In the genomic region with DNA sequence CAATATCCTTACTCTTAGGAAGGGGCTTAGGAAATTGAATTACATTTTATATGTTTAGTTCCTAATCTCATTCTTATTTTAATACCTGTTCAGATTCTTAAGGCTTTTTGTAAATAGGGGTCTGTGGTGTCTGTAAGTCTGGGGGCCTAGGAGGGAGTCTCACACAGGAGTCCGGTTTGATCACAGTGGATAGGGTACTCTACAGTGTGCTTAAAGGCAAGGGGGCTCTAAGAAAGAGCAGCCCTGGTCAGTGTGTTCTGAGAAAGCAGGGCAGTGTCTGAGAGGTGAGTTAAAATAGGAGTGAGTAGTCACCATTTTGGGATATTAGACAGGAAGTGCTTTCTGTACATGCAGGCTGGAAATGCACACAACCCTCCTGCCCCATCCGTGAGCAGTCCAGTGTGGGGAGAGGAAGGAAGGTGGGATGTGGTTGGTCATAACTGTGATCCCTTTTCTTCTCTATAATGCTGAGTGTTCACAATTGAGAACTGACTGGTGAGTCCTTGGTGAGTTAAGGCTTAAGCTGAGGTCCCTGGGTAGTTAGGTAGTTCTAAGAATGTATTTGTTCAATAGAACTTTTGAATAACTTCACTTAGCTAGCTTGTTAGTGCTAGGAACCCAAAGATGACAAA, we compare ENCODE assay signal across 16 cellular contexts. TPM values are rescaled to one million over a fixed set of nuclear protein-coding genes. Genes with fewer than 3 reads are reported as not detected.
DNase-seq lines count a peak whose midpoint lies in the region; ATAC-seq and TF ChIP-seq lines count a peak whose summit lies in the region.
"Had no signal": no experiment of that assay in that cellular context is flagged by ENCODE, and none has a peak within 500 bp of the region (broad histone marks: within the 10 kb centered on the region; RNA-seq: fewer than 3 reads in every experiment).

No MANE protein-coding gene starts in this region.

- intact Hi-C loops in activated CD4-positive, alpha-beta T cell treated with anti-CD3 and anti-CD28 coated beads for 36 hours (cut with DNase I, micrococcal nuclease): loop anchor here in 1 of 2 experiments (5.0 kb wide), 1 partner anchor 333 kb away; no protein-coding TSS in a partner anchor
- intact Hi-C loops in activated CD4-positive, alpha-beta T cell treated with anti-CD3 and anti-CD28 coated beads, Interleukin-2, amount 10 ng/mL, durations not matched to agents 24 days and 14 days (cut with micrococcal nuclease): loop anchor here (10.0 kb wide), 2 partner anchors 121 to 611 kb away; no protein-coding TSS in a partner anchor

- DNase-seq in activated CD4-positive, alpha-beta T cell treated with anti-CD3 and anti-CD28 coated beads for 36 hours: no peak
- DNase-seq in activated CD4-positive, alpha-beta T cell treated with anti-CD3 and anti-CD28 coated beads, Interleukin-2, amount 10 ng/mL, durations not matched to agents 24 days and 14 days: no peak
- DNase-seq in Kasumi-1 (lab: John Stamatoyannopoulos, UW) (peak; percentile 31 to 38), progenitor cell of endocrine pancreas (ENCODE audit: low spot score, unreplicated experiment) (no peak), DMS 273 treated with DMSO at 0.1 percent for 48 hours (lab: John Stamatoyannopoulos, UW) (no peak)
- DNase-seq: activated CD4-positive, CD25-positive, alpha-beta regulatory T cell; activated naive CD4-positive, alpha-beta T cell; activated T-cell treated with anti-CD3 and anti-CD28 coated beads, Interleukin-2, amount 50 U/mL, for 24 hours; naive B cell; stimulated activated CD8-positive, alpha-beta memory T cell treated with anti-CD3 and anti-CD28 coated beads, Interleukin-4, amount 100 ng/mL, for 48 hours; upper lobe of right lung had no signal

- no peaks in the 10 kb centered on the region for H3K9me3 Mint-ChIP-seq in activated CD4-positive, alpha-beta T cell treated with anti-CD3 and anti-CD28 coated beads for 36 hours (ENCODE audit: low read depth)
- H3K9me3 Mint-ChIP-seq in activated CD4-positive, alpha-beta T cell treated with anti-CD3 and anti-CD28 coated beads, Interleukin-2, amount 10 ng/mL, durations not matched to agents 24 days and 14 days: no peaks in the 10 kb centered on the region
- no peaks in the 10 kb centered on the region for H3K9me3 Mint-ChIP-seq in brain
- peaks cover 2% of the 10 kb centered on the region for H3K9me3 Mint-ChIP-seq in progenitor cell of endocrine pancreas (ENCODE audit: low read depth)
- H3K9me3 Mint-ChIP-seq: activated T-cell treated with anti-CD3 and anti-CD28 coated beads, Interleukin-2, amount 50 U/mL, for 24 hours; naive B cell had no signal

- TF ChIP-seq CTCF in brain (conservative IDR thresholded peaks at IDR 0.05) (no peak), progenitor cell of endocrine pancreas (IDR thresholded peaks at IDR 0.05; ENCODE audit: unreplicated experiment) (no peak)

- CTCF ChIA-PET in activated CD4-positive, alpha-beta T cell treated with anti-CD3 and anti-CD28 coated beads for 36 hours (lab: Charles Lee): interaction anchor here (0.7 kb wide), 1 partner anchor 10 kb away, joined by 3 read pairs; no protein-coding TSS in a partner anchor

- H3K4me1 Mint-ChIP-seq in activated CD4-positive, alpha-beta T cell treated with anti-CD3 and anti-CD28 coated beads for 36 hours: peaks cover 35% of the 10 kb centered on the region
- H3K4me1 Mint-ChIP-seq in activated CD4-positive, alpha-beta T cell treated with anti-CD3 and anti-CD28 coated beads, Interleukin-2, amount 10 ng/mL, durations not matched to agents 24 days and 14 days: peaks cover 15% of the 10 kb centered on the region
- H3K4me1 Mint-ChIP-seq in brain (peaks cover 23% of the 10 kb centered on the region), progenitor cell of endocrine pancreas (ENCODE audit: low read depth) (peaks cover 31% of the 10 kb centered on the region)

- H3K4me3 Mint-ChIP-seq in activated CD4-positive, alpha-beta T cell treated with anti-CD3 and anti-CD28 coated beads for 36 hours: no peak overlapping the region
- no peak overlapping the region for H3K4me3 Mint-ChIP-seq in activated CD4-positive, alpha-beta T cell treated with anti-CD3 and anti-CD28 coated beads, Interleukin-2, amount 10 ng/mL, durations not matched to agents 24 days and 14 days
- H3K4me3 Mint-ChIP-seq in brain (no peak overlapping the region), progenitor cell of endocrine pancreas (ENCODE audit: low read depth) (peak overlapping the region; percentile 12)
- H3K4me3 Mint-ChIP-seq: activated T-cell treated with anti-CD3 and anti-CD28 coated beads, Interleukin-2, amount 50 U/mL, for 24 hours; B cell; naive B cell had no signal

- H3K36me3 Mint-ChIP-seq in activated CD4-positive, alpha-beta T cell treated with anti-CD3 and anti-CD28 coated beads for 36 hours (ENCODE audit: low read depth): peaks cover 22% of the 10 kb centered on the region
- peaks cover 22% of the 10 kb centered on the region for H3K36me3 Mint-ChIP-seq in activated CD4-positive, alpha-beta T cell treated with anti-CD3 and anti-CD28 coated beads, Interleukin-2, amount 10 ng/mL, durations not matched to agents 24 days and 14 days (ENCODE audit: low read depth)
- H3K36me3 Mint-ChIP-seq in brain: peaks cover 17% of the 10 kb centered on the region
- peaks cover 9% of the 10 kb centered on the region for H3K36me3 Mint-ChIP-seq in progenitor cell of endocrine pancreas (ENCODE audit: insufficient read depth)

- no peaks in the 10 kb centered on the region for H3K27me3 Mint-ChIP-seq in activated CD4-positive, alpha-beta T cell treated with anti-CD3 and anti-CD28 coated beads for 36 hours
- H3K27me3 Mint-ChIP-seq in activated CD4-positive, alpha-beta T cell treated with anti-CD3 and anti-CD28 coated beads, Interleukin-2, amount 10 ng/mL, durations not matched to agents 24 days and 14 days: no peaks in the 10 kb centered on the region
- no peaks in the 10 kb centered on the region for H3K27me3 Mint-ChIP-seq in brain
- no peaks in the 10 kb centered on the region for H3K27me3 Mint-ChIP-seq in progenitor cell of endocrine pancreas
- H3K27me3 Mint-ChIP-seq: activated T-cell treated with anti-CD3 and anti-CD28 coated beads, Interleukin-2, amount 50 U/mL, for 24 hours; B cell; naive B cell had no signal

- ATAC-seq in activated CD4-positive, alpha-beta T cell treated with anti-CD3 and anti-CD28 coated beads for 36 hours: peak; percentile 9
- ATAC-seq in HG03135 (IDR thresholded peaks at IDR 0.05; ENCODE audit: unreplicated experiment) (no peak), GM19455 (IDR thresholded peaks at IDR 0.05; ENCODE audit: unreplicated experiment) (no peak)
- ATAC-seq: SK-N-SH treated with all-trans-retinoic acid at 6 μM for 48 hours, upper lobe of right lung had no signal

- H3K27ac Mint-ChIP-seq in activated CD4-positive, alpha-beta T cell treated with anti-CD3 and anti-CD28 coated beads for 36 hours: no peak overlapping the region
- H3K27ac Mint-ChIP-seq in activated CD4-positive, alpha-beta T cell treated with anti-CD3 and anti-CD28 coated beads, Interleukin-2, amount 10 ng/mL, durations not matched to agents 24 days and 14 days: no peak overlapping the region
- peak overlapping the region in 4 of 5 experiments; percentile 15 to 57 (median 30) for H3K27ac Mint-ChIP-seq in brain
- H3K27ac Mint-ChIP-seq in progenitor cell of endocrine pancreas: peak overlapping the region; percentile 75
- H3K27ac Mint-ChIP-seq: B cell had no signal

- POLR2A ChIA-PET in activated CD4-positive, alpha-beta T cell treated with anti-CD3 and anti-CD28 coated beads for 36 hours (lab: Charles Lee): no interaction called here

RNA-seq across cellular contexts. Expression of gene CDKAL1, which starts 50.0 kb away (rescaled TPM):
- 10 to 100 TPM; 22.1 to 23.4 TPM for total RNA-seq in activated CD4-positive, alpha-beta T cell treated with anti-CD3 and anti-CD28 coated beads for 36 hours
- total RNA-seq in activated CD4-positive, alpha-beta T cell treated with anti-CD3 and anti-CD28 coated beads, Interleukin-2, amount 10 ng/mL, durations not matched to agents 24 days and 14 days: 28.5 and 29.1 TPM in 2 replicates
- 21.7 TPM for polyA plus RNA-seq in brain (ENCODE audit: insufficient read depth, low read depth, low replicate concordance)
- 33.2 and 34.3 TPM in 2 replicates for total RNA-seq in progenitor cell of endocrine pancreas

Comparison
In these comparisons a context has a peak if more than half of its experiments do, and no peak if none do; other contexts are left out.
1. DNase-seq: peak in Kasumi-1 (2 of 2); none in activated CD4-positive, alpha-beta T cell treated with anti-CD3 and anti-CD28 coated beads for 36 hours (single experiment), activated CD4-positive, alpha-beta T cell treated with anti-CD3 and anti-CD28 coated beads, Interleukin-2, amount 10 ng/mL, durations not matched to agents 24 days and 14 days (single experiment), progenitor cell of endocrine pancreas (single experiment) and DMS 273 treated with DMSO at 0.1 percent for 48 hours (single experiment).
2. H3K27ac Mint-ChIP-seq: peak in brain (4 of 5) and progenitor cell of endocrine pancreas (single experiment); none in activated CD4-positive, alpha-beta T cell treated with anti-CD3 and anti-CD28 coated beads for 36 hours (single experiment) and activated CD4-positive, alpha-beta T cell treated with anti-CD3 and anti-CD28 coated beads, Interleukin-2, amount 10 ng/mL, durations not matched to agents 24 days and 14 days (single experiment).